25 cellular contexts compared by ENCODE assay signal in the genomic region with DNA sequence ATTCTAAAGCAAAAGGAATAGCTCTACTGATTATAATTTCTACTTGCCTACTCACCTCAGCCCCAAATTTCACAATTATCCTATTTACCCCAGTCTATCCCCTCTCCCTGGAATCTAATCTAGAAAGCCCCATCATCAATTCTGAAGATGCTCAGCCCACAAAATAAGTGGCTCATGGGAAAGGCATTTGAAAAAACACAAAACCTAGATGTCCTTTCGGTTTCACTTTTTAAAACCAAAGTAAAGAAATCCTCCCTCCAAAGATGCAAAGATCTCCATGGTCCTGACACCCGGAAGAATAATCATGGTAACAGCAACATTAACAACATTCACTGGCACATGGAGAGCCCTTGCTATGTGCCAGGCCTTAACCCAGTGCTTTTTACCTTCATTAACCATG.
"Had no signal": no experiment of that assay in that cellular context is flagged by ENCODE, and none has a peak within 500 bp of the region (broad histone marks: within the 10 kb centered on the region; RNA-seq: fewer than 3 reads in every experiment).

No MANE protein-coding gene starts in this region.

- H3K4me3 ChIP-seq: adrenal gland, body of pancreas, PC-9, SK-N-MC had no signal

- H3K27ac ChIP-seq: adrenal gland, body of pancreas, PC-9, SK-N-MC, VCaP had no signal

- DNase-seq: activated CD4-positive, alpha-beta memory T cell treated with anti-CD3 and anti-CD28 coated beads, Interleukin-2, amount 10 ng/mL, durations not matched to agents 7 days and 5 days; activated CD4-positive, alpha-beta T cell treated with anti-CD3 and anti-CD28 coated beads, Interleukin-2, amount 50 U/mL, for 1 hour; activated CD4-positive, CD25-positive, alpha-beta regulatory T cell; activated naive CD4-positive, alpha-beta T cell treated with anti-CD3 and anti-CD28 coated beads, Interleukin-2, amount 50 U/mL, for 16 hours; activated naive CD8-positive, alpha-beta T cell treated with anti-CD3 and anti-CD28 coated beads, Interleukin-2, amount 10 ng/mL, durations not matched to agents 7 days and 5 days; activated T-cell treated with anti-CD3 and anti-CD28 coated beads, Interleukin-2, amount 50 U/mL, for 72 hours; adrenal gland; anterior cingulate cortex; body of pancreas; central memory CD4-positive, alpha-beta T cell; IMR-90; KBM-7; NCI-H1105; NCI-H1436 treated with DMSO at 0.1 percent for 48 hours; NCI-H187; NCI-H2081; NCI-H446; NCI-H524; PC-9; RPMI8226; T-helper 1 cell had no signal

- H3K36me3 ChIP-seq: adrenal gland had no signal

- H3K27me3 ChIP-seq: adrenal gland, body of pancreas had no signal

- ATAC-seq: activated T-cell treated with anti-CD3 and anti-CD28 coated beads, Interleukin-2, amount 50 U/mL, for 72 hours; body of pancreas; Right ventricle myocardium inferior had no signal

- H2AFZ ChIP-seq: PC-9 had no signal

- H3K4me1 ChIP-seq: adrenal gland, body of pancreas had no signal

- FAIRE-seq: bronchial epithelial cell had no signal

- H3K4me2 ChIP-seq: PC-9 had no signal
